ENCODE assay signal across 9 cellular contexts in the genomic region with DNA sequence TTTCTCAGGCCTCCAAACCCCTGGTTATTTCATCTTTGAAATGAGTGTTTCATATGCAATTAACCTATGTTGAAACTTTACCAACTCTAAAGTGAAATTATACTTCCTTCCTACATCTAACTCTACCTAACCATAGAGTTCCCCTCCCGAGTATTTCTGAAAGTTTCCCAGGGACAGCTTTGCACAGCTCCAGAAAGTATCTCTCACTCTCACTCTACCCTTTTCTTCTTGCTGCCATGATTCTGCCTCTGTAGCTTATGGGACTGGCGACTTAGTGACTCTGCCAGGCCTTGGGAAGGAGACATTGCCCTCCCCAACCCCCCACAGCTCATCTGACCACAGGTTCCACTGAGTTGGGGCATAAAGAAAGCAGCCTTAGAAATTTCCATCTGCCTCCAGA.
DNase-seq lines count a peak whose midpoint lies in the region; ATAC-seq and TF ChIP-seq lines count a peak whose summit lies in the region.
"Had no signal": no experiment of that assay in that cellular context is flagged by ENCODE, and none has a peak within 500 bp of the region (broad histone marks: within the 10 kb centered on the region; RNA-seq: fewer than 3 reads in every experiment).

No MANE protein-coding gene starts in this region.

- H3K36me3 ChIP-seq in CD4-positive, alpha-beta memory T cell (ENCODE audit: insufficient read depth, low read length): no peaks in the 10 kb centered on the region
- H3K36me3 ChIP-seq in left lung (no peaks in the 10 kb centered on the region), right atrium auricular region (no peaks in the 10 kb centered on the region)

- no peaks in the 10 kb centered on the region for H3K9me3 Mint-ChIP-seq in CD4-positive, alpha-beta memory T cell

- H3K27ac ChIP-seq in CD4-positive, alpha-beta memory T cell (ENCODE audit: low read depth, low read length): no peak overlapping the region
- peak overlapping the region; percentile 29 to 83 for H3K27ac ChIP-seq in left lung
- H3K27ac ChIP-seq in right atrium auricular region: peak overlapping the region in 1 of 2 donors; percentile 45

- no peaks in the 10 kb centered on the region for H3K27me3 ChIP-seq in CD4-positive, alpha-beta memory T cell (ENCODE audit: insufficient read depth, low read length)
- H3K27me3 ChIP-seq in left lung: no peaks in the 10 kb centered on the region
- no peaks in the 10 kb centered on the region for H3K27me3 ChIP-seq in right atrium auricular region

- no peaks in the 10 kb centered on the region for H3K36me3 Mint-ChIP-seq in CD4-positive, alpha-beta memory T cell

- CTCF ChIA-PET in CD4-positive, alpha-beta memory T cell (lab: Charles Lee; ENCODE audit: partially characterized antibody): no interaction called here

- H3K4me1 Mint-ChIP-seq in CD4-positive, alpha-beta memory T cell: peaks cover 48 to 69% (median 55%) of the 10 kb centered on the region in 4 donors

- POLR2A ChIA-PET in CD4-positive, alpha-beta memory T cell (lab: Charles Lee; ENCODE audit: partially characterized antibody): interaction anchor here (0.6 kb wide), 1 partner anchor 385 kb away, joined by 3 read pairs; no protein-coding TSS in a partner anchor

- intact Hi-C loops in CD4-positive, alpha-beta memory T cell (cut with micrococcal nuclease): loop anchor here (2.0 kb wide), 1 partner anchor 107 kb away; a partner anchor contains a TSS
- intact Hi-C loops in left lung (cut with DNase I): no loop called here

- H3K9me3 ChIP-seq in CD4-positive, alpha-beta memory T cell (ENCODE audit: control insufficient read depth in 1 of 2, low read length in 2 of 2): no peaks in the 10 kb centered on the region
- H3K9me3 ChIP-seq in left lung: no peaks in the 10 kb centered on the region
- H3K9me3 ChIP-seq in right atrium auricular region: no peaks in the 10 kb centered on the region

- ATAC-seq in GM21423 (IDR thresholded peaks at IDR 0.05; ENCODE audit: unreplicated experiment) (peak; percentile 29), left lung (no peak), HG02970 (IDR thresholded peaks at IDR 0.05; ENCODE audit: low FRiP score, unreplicated experiment) (no peak)

- peak overlapping the region in 6 of 7 donors; percentile 77 to 92 (median 88) for H3K27ac Mint-ChIP-seq in CD4-positive, alpha-beta memory T cell

- no peak for DNase-seq in CD4-positive, alpha-beta memory T cell
- peak; percentile 50 for DNase-seq in NOMO-1 treated with dmso at 0.1 percent for 144 hours (lab: John Stamatoyannopoulos, UW; ENCODE audit: unreplicated experiment)
- no peak for DNase-seq in left lung
- no peak for DNase-seq in HT-29 (ENCODE audit: low spot score)
- DNase-seq in foreskin melanocyte: no peak
- DNase-seq in right atrium auricular region (ENCODE audit: low spot score): no peak
- DNase-seq: DMS79 treated with DMSO at 0.1 percent for 48 hours had no signal

- TF ChIP-seq CTCF in left lung (IDR thresholded peaks at IDR 0.05) (no peak), right atrium auricular region (IDR thresholded peaks at IDR 0.05) (no peak)

- no peaks in the 10 kb centered on the region for H3K27me3 Mint-ChIP-seq in CD4-positive, alpha-beta memory T cell

- H3K4me1 ChIP-seq in CD4-positive, alpha-beta memory T cell (ENCODE audit: insufficient read depth, low read length): peaks cover 60% of the 10 kb centered on the region
- H3K4me1 ChIP-seq in left lung (peaks cover 0 to 50% of the 10 kb centered on the region in 2 donors), right atrium auricular region (peaks cover 0 to 36% of the 10 kb centered on the region in 2 donors)

- no peak overlapping the region for H3K4me3 ChIP-seq in CD4-positive, alpha-beta memory T cell (ENCODE audit: low read length in 2 of 2)
- H3K4me3 ChIP-seq in left lung: no peak overlapping the region
- H3K4me3 ChIP-seq in right atrium auricular region: no peak overlapping the region

- peak overlapping the region in 7 of 8 donors; percentile 23 to 83 (median 68) for H3K4me3 Mint-ChIP-seq in CD4-positive, alpha-beta memory T cell
